ENCODE assay signal across 8 cellular contexts in the genomic region with DNA sequence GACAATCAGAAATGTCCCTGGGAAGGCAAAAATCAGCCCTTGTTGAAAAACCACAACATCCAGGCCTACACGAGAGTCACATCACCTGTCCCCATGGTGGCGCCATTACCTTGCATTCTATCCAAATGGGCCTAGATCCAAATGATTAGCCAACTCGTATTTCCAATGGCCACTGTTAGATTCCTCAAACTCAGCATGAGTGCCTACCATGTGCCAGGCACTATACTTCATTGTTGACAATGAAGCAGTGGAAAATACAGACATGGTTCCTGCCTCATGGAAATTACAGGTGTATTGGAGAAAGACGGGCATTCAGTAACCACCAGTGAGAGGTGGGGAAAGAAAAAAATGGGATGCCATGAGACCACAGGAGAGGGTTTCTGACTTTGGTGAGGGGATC. TPM values are rescaled to one million over a fixed set of nuclear protein-coding genes. Genes with fewer than 3 reads are reported as not detected.
DNase-seq lines count a peak whose midpoint lies in the region; ATAC-seq and TF ChIP-seq lines count a peak whose summit lies in the region.

No MANE protein-coding gene starts in this region.

- no peak for ATAC-seq in heart left ventricle
- ATAC-seq in GM21825 (IDR thresholded peaks at IDR 0.05; ENCODE audit: unreplicated experiment), result no peak
- ATAC-seq in HG02973 (IDR thresholded peaks at IDR 0.05; ENCODE audit: unreplicated experiment), result no peak

- TF ChIP-seq CTCF in heart left ventricle (IDR thresholded peaks at IDR 0.05) (peak in 10 of 12 donors; percentile 17 to 47 (median 30)), right atrium auricular region (IDR thresholded peaks at IDR 0.05) (peak in 1 of 2 donors; percentile 29)

- intact Hi-C loops in heart left ventricle (cut with DNase I), result loop anchor here in 1 of 10 donors (10.0 kb wide), 2 partner anchors 283 to 287 kb away; no protein-coding TSS in a partner anchor

- H3K27me3 ChIP-seq in heart left ventricle, result no peaks in the 10 kb centered on the region
- H3K27me3 ChIP-seq in right atrium auricular region, result no peaks in the 10 kb centered on the region

- H3K4me1 ChIP-seq in heart left ventricle (peaks cover 0 to 22% (median 8%) of the 10 kb centered on the region in 12 donors), right atrium auricular region (peaks cover 0 to 13% of the 10 kb centered on the region in 2 donors)

- H3K27ac ChIP-seq in heart left ventricle, result no peak overlapping the region
- no peak overlapping the region for H3K27ac ChIP-seq in right atrium auricular region

- no peak for DNase-seq in heart left ventricle
- no peak for DNase-seq in right atrium auricular region (ENCODE audit: low spot score)
- DNase-seq in NCI-H2196 (lab: John Stamatoyannopoulos, UW; ENCODE audit: unreplicated experiment), result peak; percentile 85
- DNase-seq in activated T-cell treated with anti-CD3 and anti-CD28 coated beads, Interleukin-2, amount 50 U/mL, for 1 hour, result peak; percentile 33
- peak; percentile 79 for DNase-seq in kidney tubule cell (ENCODE audit: low spot score)
- DNase-seq in GM19240 (ENCODE audit: insufficient read length, low spot score), result no peak

- H3K4me3 ChIP-seq in heart left ventricle (no peak overlapping the region), right atrium auricular region (no peak overlapping the region)

- no peaks in the 10 kb centered on the region for H3K9me3 ChIP-seq in heart left ventricle
- H3K9me3 ChIP-seq in right atrium auricular region, result no peaks in the 10 kb centered on the region

- no peak for TF ChIP-seq POLR2A in heart left ventricle (IDR thresholded peaks at IDR 0.05)

- WGBS in heart left ventricle, 4 donors, result 73 to 81% (median 77%) methylated on average over 4 of the region's 4 CpGs

- H3K36me3 ChIP-seq in heart left ventricle, result no peaks in the 10 kb centered on the region
- no peaks in the 10 kb centered on the region for H3K36me3 ChIP-seq in right atrium auricular region

RNA-seq across cellular contexts. Expression of a gene that starts 29.8 kb away (rescaled TPM):
- 10 to 100 TPM; 15.5 to 31.9 (median 23.3) TPM for total RNA-seq in heart left ventricle
- polyA plus RNA-seq in heart left ventricle, result 10 to 100 TPM in 1 of 2 donors, 1 to 10 TPM in 1; 7.4 to 30.9 TPM
- 10 to 100 TPM in 1 of 2 donors, 1 to 10 TPM in 1; 5.4 to 15.1 TPM for total RNA-seq in right atrium auricular region

Comparison
In these comparisons a context has a peak if more than half of its experiments do, and no peak if none do; other contexts are left out.
1. DNase-seq: peak in NCI-H2196 (single experiment), activated T-cell treated with anti-CD3 and anti-CD28 coated beads, Interleukin-2, amount 50 U/mL, for 1 hour (single experiment) and kidney tubule cell (single experiment); none in heart left ventricle (0 of 5), right atrium auricular region (single experiment) and GM19240 (single experiment).